ENCODE assay signal across 8 cellular contexts in the genomic region with DNA sequence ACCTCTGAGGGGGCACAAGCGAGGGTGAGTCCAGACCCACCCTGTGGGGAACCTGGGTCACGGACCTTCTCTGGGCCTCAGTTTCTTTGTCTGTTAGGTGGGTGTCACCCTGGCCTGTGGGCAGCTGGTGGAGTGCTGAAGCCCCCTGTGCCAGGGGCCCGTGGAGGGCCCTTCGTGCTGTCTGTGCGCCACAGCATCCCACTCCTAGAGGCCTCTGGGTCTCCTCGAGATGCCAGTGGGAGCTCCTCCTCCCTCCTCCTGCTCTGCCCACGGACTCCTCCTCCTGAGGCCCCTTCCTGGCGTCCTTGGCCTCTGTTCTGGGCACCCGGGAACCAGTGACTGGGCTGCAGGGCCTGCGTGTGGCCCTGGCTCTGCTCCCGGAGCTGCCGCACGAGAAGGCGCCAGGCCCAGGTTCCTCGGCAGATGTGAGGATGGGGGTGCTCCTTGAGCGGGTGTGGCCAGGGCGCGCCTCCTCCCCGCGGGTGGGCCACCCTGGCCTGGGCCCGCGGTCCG. TPM values are rescaled to one million over a fixed set of nuclear protein-coding genes. Genes with fewer than 3 reads are reported as not detected.
A peak's percentile ranks its signal among the peaks of the same experiment; 100 is the strongest.
DNase-seq lines count a peak whose midpoint lies in the region; ATAC-seq and TF ChIP-seq lines count a peak whose summit lies in the region.

No MANE protein-coding gene starts in this region.

- no peaks in the 10 kb centered on the region for H3K27me3 Mint-ChIP-seq in effector memory CD8-positive, alpha-beta T cell

- H3K27ac ChIP-seq in HUES64 (ENCODE audit: low read depth, low read length) (no peak overlapping the region), rectal smooth muscle tissue (ENCODE audit: low read depth, low read length) (no peak overlapping the region)

- no peak for ATAC-seq in effector memory CD8-positive, alpha-beta T cell (replicated peaks)
- ATAC-seq in GM21381 (IDR thresholded peaks at IDR 0.05; ENCODE audit: unreplicated experiment) = no peak

- DNase-seq in GM10266 (ENCODE audit: extremely low spot score) (peak; percentile 27), HPDE6-E6E7 (ENCODE audit: extremely low spot score) (no peak), SHP77 (lab: John Stamatoyannopoulos, UW) (no peak)
- DNase-seq in effector memory CD8-positive, alpha-beta T cell = no peak
- DNase-seq in stimulated activated CD4-positive, alpha-beta T cell treated with anti-CD3 and anti-CD28 coated beads, Interleukin-15, amount 100 ng/mL, for 24 hours = no peak

- peak overlapping the region; percentile 83 to 84 for H3K4me3 Mint-ChIP-seq in effector memory CD8-positive, alpha-beta T cell

- H3K4me3 ChIP-seq in HUES64 (ENCODE audit: low read length) (peak overlapping the region; percentile 57; the same call in 1 of the 2 replicates), rectal smooth muscle tissue (ENCODE audit: low read length) (peak overlapping the region; percentile 15)

- H3K36me3 ChIP-seq in HUES64 (ENCODE audit: insufficient read depth, low read length) (no peaks in the 10 kb centered on the region), rectal smooth muscle tissue (ENCODE audit: control insufficient read depth, insufficient read depth, low read length) (no peaks in the 10 kb centered on the region)

- H3K4me1 ChIP-seq in HUES64 (ENCODE audit: insufficient read depth, low read length) (peaks cover 9% of the 10 kb centered on the region), rectal smooth muscle tissue (ENCODE audit: control insufficient read depth, insufficient read depth, low read length) (peaks cover 3% of the 10 kb centered on the region)

- H3K9me3 Mint-ChIP-seq in effector memory CD8-positive, alpha-beta T cell = no peaks in the 10 kb centered on the region

- no peak overlapping the region for H3K9ac ChIP-seq in HUES64 (ENCODE audit: low read depth, low read length)
- no peak overlapping the region for H3K9ac ChIP-seq in rectal smooth muscle tissue (ENCODE audit: low read length)

- H3K27ac Mint-ChIP-seq in effector memory CD8-positive, alpha-beta T cell = peak overlapping the region in 1 of 2 donors; percentile 79

- WGBS in HUES64 = 81% methylated on average over 23 of the region's 23 CpGs

- peaks cover 25% of the 10 kb centered on the region for H3K27me3 ChIP-seq in HUES64 (ENCODE audit: insufficient read depth, low read length)
- H3K27me3 ChIP-seq in rectal smooth muscle tissue (ENCODE audit: control insufficient read depth, insufficient read depth, low read length) = peaks cover 9% of the 10 kb centered on the region

- TF ChIP-seq CTCF in GM10266 (IDR thresholded peaks at IDR 0.05; ENCODE audit: control insufficient read depth, insufficient read depth, low read depth, missing control alignments) = no peak

- peaks cover 10 to 13% of the 10 kb centered on the region in 2 donors for H3K4me1 Mint-ChIP-seq in effector memory CD8-positive, alpha-beta T cell (ENCODE audit: low read depth in 2 of 2)

- H3K36me3 Mint-ChIP-seq in effector memory CD8-positive, alpha-beta T cell (ENCODE audit: insufficient read depth) = peaks cover 8% of the 10 kb centered on the region

- H3K9me3 ChIP-seq in HUES64 (ENCODE audit: insufficient read depth, low read depth, low read length) = no peaks in the 10 kb centered on the region

RNA-seq across cellular contexts. Expression of a gene that starts 6.1 kb away (rescaled TPM):
- polyA plus RNA-seq in HUES64 (2013, experiment 1 of 2) = 0.20 TPM
- 0.57 TPM for polyA plus RNA-seq in HUES64 (2013, experiment 2 of 2)

RNA-seq across cellular contexts. Expression of a gene that starts 26.2 kb away (rescaled TPM):
- polyA plus RNA-seq in HUES64 (2013, experiment 1 of 2) = not detected
- 0.38 TPM for polyA plus RNA-seq in HUES64 (2013, experiment 2 of 2)

RNA-seq across cellular contexts. Expression of a gene that starts 55.8 kb away (rescaled TPM):
- polyA plus RNA-seq in HUES64 (2013, experiment 1 of 2) = 0.45 TPM
- 1.1 TPM for polyA plus RNA-seq in HUES64 (2013, experiment 2 of 2)
